In the genomic region with DNA sequence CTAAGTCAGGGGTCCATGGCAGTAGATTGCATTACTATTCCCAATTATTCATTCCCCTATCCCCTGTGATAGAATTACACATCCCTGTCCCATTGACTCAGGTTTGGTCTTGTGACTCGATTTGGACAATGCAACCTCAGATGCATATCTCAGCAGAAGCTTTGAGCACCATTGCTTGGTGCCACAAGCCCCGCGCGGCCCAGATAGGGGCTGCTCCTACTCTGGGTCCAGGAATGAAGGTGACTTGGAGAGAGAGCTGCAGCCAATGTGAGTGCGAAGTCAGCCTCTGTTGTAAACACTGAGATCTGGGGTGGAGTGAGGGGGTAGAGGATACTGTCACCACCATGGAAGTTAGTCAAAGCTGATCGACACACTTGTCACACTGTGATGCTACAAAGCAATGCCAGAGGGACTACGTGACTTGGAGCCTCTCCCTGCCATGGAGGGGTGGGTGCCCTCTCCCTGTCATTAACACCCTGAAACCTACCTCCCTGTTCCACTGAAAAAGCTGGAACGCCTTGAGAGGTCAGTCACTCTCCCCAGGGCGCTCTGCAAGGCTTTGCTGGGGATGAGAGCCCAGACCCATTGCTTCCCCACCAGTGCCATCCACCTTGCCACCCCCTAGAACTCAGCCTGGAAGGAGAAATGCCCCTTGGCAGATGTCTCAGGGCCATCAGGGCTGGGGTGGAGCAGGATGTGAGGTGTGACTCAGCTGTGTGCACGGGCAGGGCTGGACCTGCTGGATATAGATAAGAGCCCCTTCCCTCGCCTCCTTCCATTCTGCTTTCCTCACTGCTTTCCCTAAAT, we compare ENCODE assay signal across 19 cellular contexts. TPM values are rescaled to one million over a fixed set of nuclear protein-coding genes. Genes with fewer than 3 reads are reported as not detected.
A peak's percentile ranks its signal among the peaks of the same experiment; 100 is the strongest.
DNase-seq lines count a peak whose midpoint lies in the region; ATAC-seq and TF ChIP-seq lines count a peak whose summit lies in the region.
"Had no signal": no experiment of that assay in that cellular context is flagged by ENCODE, and none has a peak within 500 bp of the region (broad histone marks: within the 10 kb centered on the region; RNA-seq: fewer than 3 reads in every experiment).

No MANE protein-coding gene starts in this region.

- H3K9me3 ChIP-seq in SK-N-SH = no peaks in the 10 kb centered on the region
- no peaks in the 10 kb centered on the region for H3K9me3 ChIP-seq in RWPE2 (ENCODE audit: severe bottlenecking)
- H3K9me3 ChIP-seq: spleen had no signal

- H4K20me1 ChIP-seq in SK-N-SH (ENCODE audit: insufficient read depth) = no peaks in the 10 kb centered on the region

- no peak for TF ChIP-seq RAD21 in SK-N-SH (IDR thresholded peaks at IDR 0.05; ENCODE audit: low read length)

- H3K36me3 ChIP-seq in SK-N-SH (replicated peaks in 1 of 2; ENCODE audit: control insufficient read depth in 1 of 2, insufficient read depth in 2 of 2, low read length in 1 of 2) = no peaks in the 10 kb centered on the region
- no peaks in the 10 kb centered on the region for H3K36me3 ChIP-seq in RWPE2 (ENCODE audit: low read depth)
- H3K36me3 ChIP-seq in urinary bladder (ENCODE audit: insufficient read depth) = no peaks in the 10 kb centered on the region
- H3K36me3 ChIP-seq: spleen had no signal

- H3K27me3 ChIP-seq in SK-N-SH (ENCODE audit: insufficient read depth) (no peaks in the 10 kb centered on the region), RWPE2 (ENCODE audit: insufficient read depth, poor library complexity, severe bottlenecking) (no peaks in the 10 kb centered on the region)

- H2AFZ ChIP-seq in SK-N-SH (ENCODE audit: low read depth) = peak overlapping the region; percentile 8; the same call in 1 of the 2 replicates

- POLR2A ChIA-PET in SK-N-SH (lab: Yijun Ruan, JAX) = no interaction called here

- ATAC-seq in SK-N-SH treated with all-trans-retinoic acid at 6 μM for 48 hours (no peak; the same call in 2 of the 3 replicates), RWPE2 (ENCODE audit: low read depth) (peak; percentile 87), esophagus mucosa (peak; percentile 71)
- ATAC-seq: activated CD4-positive, alpha-beta T cell treated with anti-CD3 and anti-CD28 coated beads for 36 hours; activated naive CD8-positive, alpha-beta T cell treated with anti-CD3 and anti-CD28 coated beads, Interleukin-2, amount 50 U/mL, for 24 hours; T-cell had no signal

- WGBS in SK-N-SH (ENCODE audit: low lambda C conversion rate) = 67% methylated on average over 9 of the region's 11 CpGs
- 77% methylated on average over 11 of the region's 11 CpGs for WGBS in urinary bladder

- DNase-seq in SK-N-SH (no peak), RWPE2 (ENCODE audit: low spot score) (peak; percentile 90), hippocampal formation (lab: John Stamatoyannopoulos, UW) (no peak), NCI-H82 treated with DMSO at 0.1 percent for 48 hours (lab: John Stamatoyannopoulos, UW; ENCODE audit: unreplicated experiment) (no peak), caudate nucleus (lab: John Stamatoyannopoulos, UW) (no peak)
- DNase-seq: activated CD4-positive, alpha-beta T cell treated with anti-CD3 and anti-CD28 coated beads for 36 hours; activated naive CD8-positive, alpha-beta T cell treated with anti-CD3 and anti-CD28 coated beads, Interleukin-2, amount 50 U/mL, for 24 hours; activated T-cell treated with anti-CD3 and anti-CD28 coated beads for 4 hours; CD8-positive, alpha-beta memory T cell; cortex of kidney; GOT3; NCI-H1694 treated with DMSO at 0.1 percent for 48 hours; spleen; T-cell had no signal

- H3K4me2 ChIP-seq in SK-N-SH = no peak overlapping the region

- H3K9ac ChIP-seq in SK-N-SH = no peak overlapping the region

- no peak for TF ChIP-seq EP300 in SK-N-SH (IDR thresholded peaks at IDR 0.05; ENCODE audit: borderline replicate concordance in 1 of 2, low read depth in 1 of 2, low read length in 1 of 2)

- H3K9me2 ChIP-seq in SK-N-SH = no peaks in the 10 kb centered on the region

- CTCF ChIA-PET in SK-N-SH (lab: Yijun Ruan, JAX) = interaction anchor here (1.2 to 1.7 kb wide), 3 partner anchors 8 to 153 kb away, joined by 3 to 11 read pairs (median 7); no protein-coding TSS in a partner anchor

- no peak overlapping the region for H3K4me3 ChIP-seq in SK-N-SH (ENCODE audit: low read depth in 2 of 2, low read length in 1 of 2)
- H3K4me3 ChIP-seq in RWPE2 (ENCODE audit: severe bottlenecking) = no peak overlapping the region
- no peak overlapping the region for H3K4me3 ChIP-seq in urinary bladder (ENCODE audit: low read depth, low read length)
- H3K4me3 ChIP-seq: spleen had no signal

- TF ChIP-seq CTCF in SK-N-SH (IDR thresholded peaks at IDR 0.05) (no peak), RWPE2 (IDR thresholded peaks at IDR 0.05; ENCODE audit: poor library complexity, severe bottlenecking) (no peak)

- 0 out of 4 replicates have a peak, but pooled peaks cover 0 to 10% of the 10 kb centered on the region in 2 experiments for H3K4me1 ChIP-seq in SK-N-SH (ENCODE audit: control insufficient read depth in 1 of 2, insufficient read depth in 2 of 2, low read depth in 1 of 2, low read length in 1 of 2)
- peaks cover 37% of the 10 kb centered on the region for H3K4me1 ChIP-seq in RWPE2 (ENCODE audit: insufficient read depth, poor library complexity, severe bottlenecking)
- H3K4me1 ChIP-seq in urinary bladder (ENCODE audit: insufficient read depth) = no peaks in the 10 kb centered on the region

- no peaks in the 10 kb centered on the region for H3K79me2 ChIP-seq in SK-N-SH (ENCODE audit: insufficient read depth)

- H3F3A ChIP-seq in SK-N-SH (replicated peaks; ENCODE audit: insufficient read depth) = peaks cover 12% of the 10 kb centered on the region

- H3K27ac ChIP-seq in SK-N-SH (ENCODE audit: low read depth in 2 of 2, low read length in 1 of 2) = no peak overlapping the region
- peak overlapping the region; percentile 94 for H3K27ac ChIP-seq in RWPE2 (ENCODE audit: poor library complexity, severe bottlenecking)
- peak overlapping the region; percentile 33 for H3K27ac ChIP-seq in urinary bladder (ENCODE audit: low read depth)
- H3K27ac ChIP-seq in caudate nucleus (ENCODE audit: low read depth, low read length) = no peak overlapping the region
- H3K27ac ChIP-seq: spleen had no signal

TF ChIP-seq in SK-N-SH, 30 proteins besides CTCF, POLR2A, EP300 and RAD21 (continues in another document):
- no peak for TF ChIP-seq ELF1 (IDR thresholded peaks at IDR 0.05)
- no peak for TF ChIP-seq MEF2A (IDR thresholded peaks at IDR 0.05; ENCODE audit: borderline replicate concordance, low read depth)

TF ChIP-seq in SK-N-SH treated with all-trans-retinoic acid at 6 μM for 48 hours, 23 proteins besides CTCF, POLR2A, EP300 and RAD21 (continues in another document):
- TF ChIP-seq ZFP3 (CRISPR knock-in tag; IDR thresholded peaks at IDR 0.05) (no peak), TSHZ2 (CRISPR knock-in tag; IDR thresholded peaks at IDR 0.05) (no peak), TOX (CRISPR knock-in tag; IDR thresholded peaks at IDR 0.05; ENCODE audit: borderline replicate concordance) (no peak), CSDC2 (CRISPR knock-in tag; IDR thresholded peaks at IDR 0.05) (no peak)
- TF ChIP-seq, protein P1, sequence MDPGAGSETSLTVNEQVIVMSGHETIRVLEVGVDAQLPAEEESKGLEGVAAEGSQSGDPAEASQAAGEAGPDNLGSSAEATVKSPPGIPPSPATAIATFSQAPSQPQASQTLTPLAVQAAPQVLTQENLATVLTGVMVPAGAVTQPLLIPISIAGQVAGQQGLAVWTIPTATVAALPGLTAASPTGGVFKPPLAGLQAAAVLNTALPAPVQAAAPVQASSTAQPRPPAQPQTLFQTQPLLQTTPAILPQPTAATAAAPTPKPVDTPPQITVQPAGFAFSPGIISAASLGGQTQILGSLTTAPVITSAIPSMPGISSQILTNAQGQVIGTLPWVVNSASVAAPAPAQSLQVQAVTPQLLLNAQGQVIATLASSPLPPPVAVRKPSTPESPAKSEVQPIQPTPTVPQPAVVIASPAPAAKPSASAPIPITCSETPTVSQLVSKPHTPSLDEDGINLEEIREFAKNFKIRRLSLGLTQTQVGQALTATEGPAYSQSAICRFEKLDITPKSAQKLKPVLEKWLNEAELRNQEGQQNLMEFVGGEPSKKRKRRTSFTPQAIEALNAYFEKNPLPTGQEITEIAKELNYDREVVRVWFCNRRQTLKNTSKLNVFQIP (CRISPR knock-in tag; IDR thresholded peaks at IDR 0.05; ENCODE audit: borderline replicate concordance, low read depth) = no peak

RNA-seq across cellular contexts. Expression of gene PLEK2, which starts 6.6 kb away (rescaled TPM):
- polyA plus RNA-seq in SK-N-SH (2012; rRNA removed) (0.11 and 0.56 TPM in 2 replicates), urinary bladder (3.9 TPM)
- polyA plus RNA-seq in SK-N-SH (2012; cell fraction: cytosol; rRNA removed) = 0.15 and 0.16 TPM in 2 replicates
- 0.11 and 0.20 TPM in 2 replicates for polyA plus RNA-seq in SK-N-SH (2012; cell fraction: nucleus; rRNA removed)
- total RNA-seq in esophagus mucosa (24.5 TPM), urinary bladder (4.0 TPM)
- total RNA-seq: mesothelial cell of epicardium, osteocyte had no signal

RNA-seq across cellular contexts. Expression of gene EIF2S1, which starts 58.4 kb away (rescaled TPM):
- polyA plus RNA-seq in SK-N-SH (2012; rRNA removed) (57.2 and 57.7 TPM in 2 replicates), urinary bladder (107 TPM)
- 85.5 and 141 TPM in 2 replicates for polyA plus RNA-seq in SK-N-SH (2012; cell fraction: cytosol; rRNA removed)
- 14.6 and 26.9 TPM in 2 replicates for polyA plus RNA-seq in SK-N-SH (2012; cell fraction: nucleus; rRNA removed)
- total RNA-seq in esophagus mucosa (94.2 TPM), urinary bladder (71.6 TPM)

RNA-seq across cellular contexts. Expression of gene ATP6V1D, which starts 59.0 kb away (rescaled TPM):
- polyA plus RNA-seq in SK-N-SH (2012; rRNA removed) = 39.2 and 51.9 TPM in 2 replicates
- polyA plus RNA-seq in SK-N-SH (2012; cell fraction: cytosol; rRNA removed) = 63.3 and 74.1 TPM in 2 replicates
- polyA plus RNA-seq in SK-N-SH (2012; cell fraction: nucleus; rRNA removed) = 11.5 and 24.1 TPM in 2 replicates
- total RNA-seq in esophagus mucosa = 70.0 TPM
- total RNA-seq in urinary bladder = 112 TPM
- 52.8 TPM for polyA plus RNA-seq in urinary bladder

Comparison
In these comparisons a context has a peak if more than half of its experiments do, and no peak if none do; other contexts are left out.
1. H3K27ac ChIP-seq: peak in RWPE2 (single experiment) and urinary bladder (single experiment); none in SK-N-SH (0 of 2) and caudate nucleus (single experiment).